35 cellular contexts compared by ENCODE assay signal in the genomic region with DNA sequence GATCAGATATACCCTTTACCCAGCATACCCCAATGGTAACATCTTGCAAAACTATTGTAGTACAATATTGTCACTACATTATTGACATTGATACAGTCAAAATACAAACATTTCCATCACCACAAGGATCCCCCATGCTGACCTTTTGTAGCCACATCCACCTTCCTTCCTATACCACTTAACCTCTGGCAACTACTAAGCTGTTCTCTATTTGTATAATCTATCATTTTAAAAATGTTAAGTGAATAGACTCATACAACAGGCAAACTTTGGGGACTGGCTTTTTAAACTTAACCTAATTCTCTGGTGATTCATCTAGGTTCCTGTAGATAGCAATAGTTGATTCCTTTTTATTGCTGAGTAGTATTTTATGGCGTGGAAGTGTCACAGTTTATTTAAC. TPM values are rescaled to one million over a fixed set of nuclear protein-coding genes. Genes with fewer than 3 reads are reported as not detected.
"Had no signal": no experiment of that assay in that cellular context is flagged by ENCODE, and none has a peak within 500 bp of the region (broad histone marks: within the 10 kb centered on the region; RNA-seq: fewer than 3 reads in every experiment).

No MANE protein-coding gene starts in this region.

- H3K27ac ChIP-seq: ascending aorta, breast epithelium, cardiac muscle cell, coronary artery, dorsolateral prefrontal cortex, esophagus muscularis mucosa, foreskin keratinocyte, gastrocnemius medialis, WERI-Rb-1 had no signal

- H3K4me1 Mint-ChIP-seq: activated B cell treated with CpG ODN at 0.5 μM for 24 hours, brain, T-helper 17 cell had no signal

- H3K27me3 ChIP-seq: ascending aorta, breast epithelium, cardiac muscle cell, dorsolateral prefrontal cortex, esophagus muscularis mucosa, gastrocnemius medialis had no signal

- DNase-seq: activated B cell treated with CpG ODN at 0.5 μM for 24 hours; activated CD4-positive, alpha-beta T cell treated with anti-CD3 and anti-CD28 coated beads for 48 hours; activated CD4-positive, alpha-beta T cell treated with anti-CD3 and anti-CD28 coated beads, Interleukin-2, amount 50 U/mL, for 1 hour; activated CD4-positive, alpha-beta T cell treated with anti-CD3 and anti-CD28 coated beads, Interleukin-2, amount 50 U/mL, for 48 hours; activated CD8-positive, alpha-beta memory T cell treated with anti-CD3 and anti-CD28 coated beads for 24 hours; activated CD8-positive, alpha-beta memory T cell treated with anti-CD3 and anti-CD28 coated beads, Interleukin-2, amount 50 U/mL, for 48 hours; activated CD8-positive, alpha-beta T cell treated with anti-CD3 and anti-CD28 coated beads for 36 hours; activated gamma-delta T cell; activated naive CD4-positive, alpha-beta T cell; activated naive CD4-positive, alpha-beta T cell treated with anti-CD3 and anti-CD28 coated beads, Interleukin-2, amount 10 ng/mL, durations not matched to agents 7 days and 5 days; activated naive CD8-positive, alpha-beta T cell treated with anti-CD3 and anti-CD28 coated beads, Interleukin-2, amount 10 ng/mL, durations not matched to agents 7 days and 5 days; activated T-cell treated with anti-CD3 and anti-CD28 coated beads for 4 hours; activated T-cell treated with anti-CD3 and anti-CD28 coated beads, Interleukin-2, amount 50 U/mL, for 24 hours; activated T-cell treated with anti-CD3 and anti-CD28 coated beads, Interleukin-2, amount 50 U/mL, for 72 hours; central memory CD4-positive, alpha-beta T cell; cerebellar nuclear complex; dorsolateral prefrontal cortex; effector memory CD8-positive, alpha-beta T cell; erythroblast; foreskin keratinocyte; gastrocnemius medialis; T-helper 1 cell; T-helper 17 cell; T1000; WERI-Rb-1 had no signal

- H3K4me3 ChIP-seq: ascending aorta, breast epithelium, cardiac muscle cell, coronary artery, dorsolateral prefrontal cortex, esophagus muscularis mucosa, gastrocnemius medialis had no signal

- H3K4me1 ChIP-seq: ascending aorta, breast epithelium, esophagus muscularis mucosa, foreskin keratinocyte, gastrocnemius medialis had no signal

- ATAC-seq: activated CD4-positive, CD25-positive, alpha-beta regulatory T cell treated with anti-CD3 and anti-CD28 coated beads, Interleukin-2, amount 50 U/mL, for 24 hours; activated CD8-positive, alpha-beta T cell treated with anti-CD3 and anti-CD28 coated beads for 36 hours; activated naive CD4-positive, alpha-beta T cell treated with anti-CD3 and anti-CD28 coated beads, Interleukin-2, amount 50 U/mL, for 72 hours; effector memory CD8-positive, alpha-beta T cell; foreskin keratinocyte; gastrocnemius medialis; T-helper 17 cell had no signal

- H3K9me3 ChIP-seq: ascending aorta, breast epithelium, esophagus muscularis mucosa, gastrocnemius medialis had no signal

- H3K27me3 Mint-ChIP-seq: activated B cell treated with CpG ODN at 0.5 μM for 24 hours; activated CD8-positive, alpha-beta T cell treated with anti-CD3 and anti-CD28 coated beads for 36 hours; activated naive CD4-positive, alpha-beta T cell treated with anti-CD3 and anti-CD28 coated beads, Interleukin-2, amount 10 ng/mL, durations not matched to agents 7 days and 5 days; activated naive CD8-positive, alpha-beta T cell treated with anti-CD3 and anti-CD28 coated beads, Interleukin-2, amount 10 ng/mL, durations not matched to agents 7 days and 5 days; brain; dendritic cell treated with granulocyte-macrophage colony-stimulating factor and Interleukin-4, amounts not matched to agents 40 ng/mL and 50 ng/mL, for 4 days; T-helper 17 cell had no signal

- H3K9me3 Mint-ChIP-seq: activated CD8-positive, alpha-beta T cell treated with anti-CD3 and anti-CD28 coated beads for 36 hours; activated naive CD8-positive, alpha-beta T cell treated with anti-CD3 and anti-CD28 coated beads, Interleukin-2, amount 10 ng/mL, durations not matched to agents 7 days and 5 days; activated T-cell treated with anti-CD3 and anti-CD28 coated beads, Interleukin-2, amount 50 U/mL, for 24 hours; dendritic cell treated with granulocyte-macrophage colony-stimulating factor and Interleukin-4, amounts not matched to agents 40 ng/mL and 50 ng/mL, for 4 days; effector memory CD8-positive, alpha-beta T cell had no signal

- H3K36me3 ChIP-seq: ascending aorta, breast epithelium, cardiac muscle cell, esophagus muscularis mucosa, gastrocnemius medialis, WERI-Rb-1 had no signal

- H3K27ac Mint-ChIP-seq: activated B cell treated with CpG ODN at 0.5 μM for 24 hours; activated CD8-positive, alpha-beta T cell treated with anti-CD3 and anti-CD28 coated beads for 36 hours; activated naive CD4-positive, alpha-beta T cell treated with anti-CD3 and anti-CD28 coated beads, Interleukin-2, amount 10 ng/mL, durations not matched to agents 7 days and 5 days; activated naive CD4-positive, alpha-beta T cell treated with anti-CD3 and anti-CD28 coated beads, Interleukin-2, amount 50 U/mL, for 72 hours; activated naive CD8-positive, alpha-beta T cell treated with anti-CD3 and anti-CD28 coated beads, Interleukin-2, amount 10 ng/mL, durations not matched to agents 7 days and 5 days; activated T-cell treated with anti-CD3 and anti-CD28 coated beads, Interleukin-2, amount 50 U/mL, for 24 hours; activated T-cell treated with anti-CD3 and anti-CD28 coated beads, Interleukin-2, amount 50 U/mL, for 72 hours; brain; dendritic cell treated with granulocyte-macrophage colony-stimulating factor and Interleukin-4, amounts not matched to agents 40 ng/mL and 50 ng/mL, for 4 days; effector memory CD8-positive, alpha-beta T cell; T-helper 17 cell; T-helper 2 cell treated with Interferon-gamma antibody and Interleukin-4, amounts not matched to agents 5 μg/mL and 100 μg/mL, for 36 hours had no signal

- H3K4me3 Mint-ChIP-seq: activated B cell treated with CpG ODN at 0.5 μM for 24 hours; activated CD8-positive, alpha-beta T cell treated with anti-CD3 and anti-CD28 coated beads for 36 hours; activated naive CD4-positive, alpha-beta T cell treated with anti-CD3 and anti-CD28 coated beads, Interleukin-2, amount 10 ng/mL, durations not matched to agents 7 days and 5 days; activated naive CD8-positive, alpha-beta T cell treated with anti-CD3 and anti-CD28 coated beads, Interleukin-2, amount 10 ng/mL, durations not matched to agents 7 days and 5 days; activated T-cell treated with anti-CD3 and anti-CD28 coated beads, Interleukin-2, amount 50 U/mL, for 24 hours; activated T-cell treated with anti-CD3 and anti-CD28 coated beads, Interleukin-2, amount 50 U/mL, for 72 hours; brain; dendritic cell treated with granulocyte-macrophage colony-stimulating factor and Interleukin-4, amounts not matched to agents 40 ng/mL and 50 ng/mL, for 4 days; effector memory CD8-positive, alpha-beta T cell; T-helper 17 cell; T-helper 2 cell treated with Interferon-gamma antibody and Interleukin-4, amounts not matched to agents 5 μg/mL and 100 μg/mL, for 36 hours had no signal

RNA-seq across cellular contexts. Expression of a gene that starts 44.5 kb away (rescaled TPM):
- total RNA-seq: ascending aorta, esophagus muscularis mucosa, foreskin keratinocyte had no signal
- polyA plus RNA-seq: cardiac muscle cell, foreskin keratinocyte had no signal
